21 cellular contexts compared by ENCODE assay signal in the genomic region with DNA sequence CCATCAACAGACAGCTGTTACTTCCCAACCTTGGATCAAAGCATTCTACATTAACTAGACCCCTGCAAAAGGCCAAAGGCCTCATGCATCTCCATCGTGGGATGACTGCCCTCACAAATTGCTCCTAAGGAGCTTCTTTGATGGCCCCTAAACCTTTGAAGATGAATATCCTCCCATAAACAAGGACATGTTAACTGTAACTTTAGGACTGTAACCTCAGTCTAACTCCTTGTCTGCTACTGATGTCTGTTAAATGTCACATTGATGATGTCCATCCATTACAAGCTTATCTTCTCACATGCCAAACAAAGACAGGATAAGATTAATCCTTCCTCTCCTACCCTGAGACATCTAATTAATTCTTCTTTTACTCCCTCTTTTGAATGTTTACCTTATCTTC.
"Had no signal": no experiment of that assay in that cellular context is flagged by ENCODE, and none has a peak within 500 bp of the region (broad histone marks: within the 10 kb centered on the region; RNA-seq: fewer than 3 reads in every experiment).

No MANE protein-coding gene starts in this region.

- H3K36me3 ChIP-seq: adrenal gland, lower lobe of right lung, neutrophil, thoracic aorta had no signal

- H3K27ac ChIP-seq: adrenal gland, body of pancreas, foreskin keratinocyte, lower lobe of right lung, neutrophil, thoracic aorta, VCaP had no signal

- H3K4me3 ChIP-seq: adrenal gland, body of pancreas, lower lobe of right lung, thoracic aorta had no signal

- H3K27me3 ChIP-seq: adrenal gland, body of pancreas, foreskin keratinocyte, neutrophil had no signal

- H3K4me1 ChIP-seq: adrenal gland, body of pancreas, lower lobe of right lung had no signal

- ATAC-seq: activated CD4-positive, alpha-beta T cell treated with anti-CD3 and anti-CD28 coated beads for 36 hours; body of pancreas; foreskin keratinocyte; lower lobe of right lung; stimulated activated effector memory CD8-positive, alpha-beta T cell treated with anti-CD3 and anti-CD28 coated beads, Interleukin-12 subunit alpha, Interleukin-12 subunit beta, amount 100 ng/mL, for 72 hours had no signal

- H3K4me1 Mint-ChIP-seq: activated CD4-positive, alpha-beta memory T cell treated with anti-CD3 and anti-CD28 coated beads, Interleukin-2, amount 10 ng/mL, durations not matched to agents 7 days and 5 days; activated CD4-positive, alpha-beta T cell treated with anti-CD3 and anti-CD28 coated beads for 36 hours; activated naive CD4-positive, alpha-beta T cell treated with anti-CD3 and anti-CD28 coated beads, Interleukin-2, amount 50 U/mL, for 24 hours; naive B cell; stimulated activated effector memory CD8-positive, alpha-beta T cell treated with anti-CD3 and anti-CD28 coated beads, Interleukin-12 subunit alpha, Interleukin-12 subunit beta, amount 100 ng/mL, for 72 hours had no signal

- H3K4me3 Mint-ChIP-seq: activated CD4-positive, alpha-beta memory T cell treated with anti-CD3 and anti-CD28 coated beads, Interleukin-2, amount 10 ng/mL, durations not matched to agents 7 days and 5 days; activated CD4-positive, alpha-beta T cell treated with anti-CD3 and anti-CD28 coated beads for 36 hours; activated naive CD4-positive, alpha-beta T cell treated with anti-CD3 and anti-CD28 coated beads, Interleukin-2, amount 50 U/mL, for 24 hours; naive B cell; stimulated activated effector memory CD8-positive, alpha-beta T cell treated with anti-CD3 and anti-CD28 coated beads, Interleukin-12 subunit alpha, Interleukin-12 subunit beta, amount 100 ng/mL, for 72 hours; T-helper 2 cell treated with Interferon-gamma antibody and Interleukin-4, amounts not matched to agents 5 μg/mL and 100 μg/mL, for 36 hours had no signal

- H3K27me3 Mint-ChIP-seq: activated CD4-positive, alpha-beta memory T cell treated with anti-CD3 and anti-CD28 coated beads, Interleukin-2, amount 10 ng/mL, durations not matched to agents 7 days and 5 days; naive B cell had no signal

- H3K27ac Mint-ChIP-seq: activated CD4-positive, alpha-beta memory T cell treated with anti-CD3 and anti-CD28 coated beads, Interleukin-2, amount 10 ng/mL, durations not matched to agents 7 days and 5 days; activated CD4-positive, alpha-beta T cell treated with anti-CD3 and anti-CD28 coated beads for 36 hours; activated naive CD4-positive, alpha-beta T cell treated with anti-CD3 and anti-CD28 coated beads, Interleukin-2, amount 50 U/mL, for 24 hours; naive B cell; stimulated activated effector memory CD8-positive, alpha-beta T cell treated with anti-CD3 and anti-CD28 coated beads, Interleukin-12 subunit alpha, Interleukin-12 subunit beta, amount 100 ng/mL, for 72 hours; T-helper 2 cell treated with Interferon-gamma antibody and Interleukin-4, amounts not matched to agents 5 μg/mL and 100 μg/mL, for 36 hours had no signal

- H3K9me3 Mint-ChIP-seq: activated naive CD4-positive, alpha-beta T cell treated with anti-CD3 and anti-CD28 coated beads, Interleukin-2, amount 50 U/mL, for 24 hours; stimulated activated effector memory CD8-positive, alpha-beta T cell treated with anti-CD3 and anti-CD28 coated beads, Interleukin-12 subunit alpha, Interleukin-12 subunit beta, amount 100 ng/mL, for 72 hours had no signal

- DNase-seq: activated CD4-positive, alpha-beta memory T cell treated with anti-CD3 and anti-CD28 coated beads, Interleukin-2, amount 10 ng/mL, durations not matched to agents 7 days and 5 days; activated CD4-positive, alpha-beta T cell treated with anti-CD3 and anti-CD28 coated beads for 36 hours; activated effector memory CD4-positive, alpha-beta T cell treated with anti-CD3 and anti-CD28 coated beads, Interleukin-2, amount 50 U/mL, for 16 hours; activated T-cell treated with anti-CD3 and anti-CD28 coated beads, Interleukin-2, amount 50 U/mL, for 48 hours; adrenal gland; body of pancreas; central memory CD4-positive, alpha-beta T cell; cortex of kidney; effector CD8-positive, alpha-beta T cell; foreskin keratinocyte; kidney glomerular epithelial cell; lower lobe of right lung; naive B cell; stimulated activated CD4-positive, alpha-beta T cell treated with anti-CD3 and anti-CD28 coated beads, Interleukin-12 subunit alpha, Interleukin-12 subunit beta, amount 100 ng/mL, for 4 hours; stimulated activated CD4-positive, alpha-beta T cell treated with anti-CD3 and anti-CD28 coated beads, Interleukin-2, amount 100 ng/mL, for 24 hours had no signal

- H3K9me3 ChIP-seq: adrenal gland, lower lobe of right lung, neutrophil, thoracic aorta had no signal

- H3K36me3 Mint-ChIP-seq: activated naive CD4-positive, alpha-beta T cell treated with anti-CD3 and anti-CD28 coated beads, Interleukin-2, amount 50 U/mL, for 24 hours; naive B cell; stimulated activated effector memory CD8-positive, alpha-beta T cell treated with anti-CD3 and anti-CD28 coated beads, Interleukin-12 subunit alpha, Interleukin-12 subunit beta, amount 100 ng/mL, for 72 hours had no signal
